ENCODE assay signal across 8 cellular contexts in genomic region chr9:19028835-19029451, GRCh38. TPM values are rescaled to one million over a fixed set of nuclear protein-coding genes. Genes with fewer than 3 reads are reported as not detected.
A peak's percentile ranks its signal among the peaks of the same experiment; 100 is the strongest.
DNase-seq lines count a peak whose midpoint lies in the region; ATAC-seq and TF ChIP-seq lines count a peak whose summit lies in the region.

No MANE protein-coding gene starts in this region.

- H3K9me3 ChIP-seq in CD8-positive, alpha-beta T cell (ENCODE audit: low read length), result no peaks in the 10 kb centered on the region
- no peaks in the 10 kb centered on the region for H3K9me3 ChIP-seq in psoas muscle

- POLR2A ChIA-PET in CD8-positive, alpha-beta T cell (lab: Charles Lee), result no interaction called here

- no peaks in the 10 kb centered on the region for H3K9me3 Mint-ChIP-seq in CD8-positive, alpha-beta T cell
- H3K9me3 Mint-ChIP-seq in activated T-helper 1 cell treated with anti-CD3 and anti-CD28 coated beads, Interleukin-12 subunit alpha, Interleukin-12 subunit beta, Interleukin-2, Interleukin-4 antibody, amounts not matched to agents 30 ng/mL and 10 ng/mL and 1 ng/mL, durations not matched to agents 14 hours and 24 hours and 36 hours, result no peaks in the 10 kb centered on the region

- H3K4me1 ChIP-seq in CD8-positive, alpha-beta T cell (ENCODE audit: insufficient read depth, low read length), result no peaks in the 10 kb centered on the region
- no peaks in the 10 kb centered on the region for H3K4me1 ChIP-seq in psoas muscle

- DNase-seq in CD8-positive, alpha-beta T cell, result peak in 1 of 7 experiments; percentile 16
- DNase-seq in NCI-H460 (ENCODE audit: extremely low read depth, low read depth) (peak; percentile 60), glomerular visceral epithelial cell (ENCODE audit: extremely low spot score) (peak; percentile 68), psoas muscle (no peak)
- DNase-seq in activated T-helper 1 cell treated with anti-CD3 and anti-CD28 coated beads, Interleukin-12 subunit alpha, Interleukin-12 subunit beta, Interleukin-2, Interleukin-4 antibody, amounts not matched to agents 30 ng/mL and 10 ng/mL and 1 ng/mL, durations not matched to agents 14 hours and 24 hours and 36 hours (ENCODE audit: low spot score), result peak; percentile 16
- no peak for DNase-seq in effector CD4-positive, alpha-beta T cell

- H3K27ac ChIP-seq in CD8-positive, alpha-beta T cell (ENCODE audit: low read depth, low read length), result no peak overlapping the region
- no peak overlapping the region for H3K27ac ChIP-seq in psoas muscle

- no peak overlapping the region for H3K27ac Mint-ChIP-seq in CD8-positive, alpha-beta T cell
- no peak overlapping the region for H3K27ac Mint-ChIP-seq in activated T-helper 1 cell treated with anti-CD3 and anti-CD28 coated beads, Interleukin-12 subunit alpha, Interleukin-12 subunit beta, Interleukin-2, Interleukin-4 antibody, amounts not matched to agents 30 ng/mL and 10 ng/mL and 1 ng/mL, durations not matched to agents 14 hours and 24 hours and 36 hours

- intact Hi-C loops in CD8-positive, alpha-beta T cell (cut with DNase I, micrococcal nuclease), result loop anchor here (1.0 to 5.0 kb wide), 3 partner anchors 428 to 1217 kb away; no protein-coding TSS in a partner anchor
- intact Hi-C loops in activated T-helper 1 cell treated with anti-CD3 and anti-CD28 coated beads, Interleukin-12 subunit alpha, Interleukin-12 subunit beta, Interleukin-2, Interleukin-4 antibody, amounts not matched to agents 30 ng/mL and 10 ng/mL and 1 ng/mL, durations not matched to agents 14 hours and 24 hours and 36 hours (cut with micrococcal nuclease), result loop anchor here (1.0 to 10.0 kb wide), 6 partner anchors 145 to 1497 kb away; no protein-coding TSS in a partner anchor
- intact Hi-C loops in psoas muscle (cut with DNase I), result loop anchor here (2.0 to 10.0 kb wide), 3 partner anchors 772 to 1214 kb away; no protein-coding TSS in a partner anchor

- peak; percentile 78 for TF ChIP-seq CTCF in CD8-positive, alpha-beta T cell (IDR thresholded peaks at IDR 0.05)
- TF ChIP-seq CTCF in psoas muscle (IDR thresholded peaks at IDR 0.05), result peak; percentile 77

- peaks cover 2% of the 10 kb centered on the region for H3K27me3 ChIP-seq in CD8-positive, alpha-beta T cell (ENCODE audit: insufficient read depth, low read length)
- H3K27me3 ChIP-seq in psoas muscle (ENCODE audit: insufficient read depth in 3 of 3, low read length in 2 of 3), result peaks cover 0 to 3% (median 0%) of the 10 kb centered on the region in 3 donors

- H3K36me3 ChIP-seq in CD8-positive, alpha-beta T cell (ENCODE audit: insufficient read depth, low read length), result no peaks in the 10 kb centered on the region
- no peaks in the 10 kb centered on the region for H3K36me3 ChIP-seq in psoas muscle (ENCODE audit: insufficient read depth in 1 of 2, low read depth in 1 of 2)

- no peak overlapping the region for H3K4me3 Mint-ChIP-seq in CD8-positive, alpha-beta T cell
- H3K4me3 Mint-ChIP-seq in activated T-helper 1 cell treated with anti-CD3 and anti-CD28 coated beads, Interleukin-12 subunit alpha, Interleukin-12 subunit beta, Interleukin-2, Interleukin-4 antibody, amounts not matched to agents 30 ng/mL and 10 ng/mL and 1 ng/mL, durations not matched to agents 14 hours and 24 hours and 36 hours, result no peak overlapping the region

- CTCF ChIA-PET in CD8-positive, alpha-beta T cell (lab: Charles Lee), result interaction anchor here (0.6 to 1.9 kb wide), 18 partner anchors 8 to 775 kb away, joined by 3 to 12 read pairs (median 3); no protein-coding TSS in a partner anchor

- no peaks in the 10 kb centered on the region for H3K36me3 Mint-ChIP-seq in CD8-positive, alpha-beta T cell
- no peaks in the 10 kb centered on the region for H3K36me3 Mint-ChIP-seq in activated T-helper 1 cell treated with anti-CD3 and anti-CD28 coated beads, Interleukin-12 subunit alpha, Interleukin-12 subunit beta, Interleukin-2, Interleukin-4 antibody, amounts not matched to agents 30 ng/mL and 10 ng/mL and 1 ng/mL, durations not matched to agents 14 hours and 24 hours and 36 hours (ENCODE audit: low read depth)

- peaks cover 20% of the 10 kb centered on the region for H3K27me3 Mint-ChIP-seq in CD8-positive, alpha-beta T cell (ENCODE audit: low read depth)
- peaks cover 15% of the 10 kb centered on the region for H3K27me3 Mint-ChIP-seq in activated T-helper 1 cell treated with anti-CD3 and anti-CD28 coated beads, Interleukin-12 subunit alpha, Interleukin-12 subunit beta, Interleukin-2, Interleukin-4 antibody, amounts not matched to agents 30 ng/mL and 10 ng/mL and 1 ng/mL, durations not matched to agents 14 hours and 24 hours and 36 hours (ENCODE audit: insufficient read depth)

- peaks cover 2% of the 10 kb centered on the region for H3K4me1 Mint-ChIP-seq in CD8-positive, alpha-beta T cell (ENCODE audit: low read depth)
- peaks cover 13% of the 10 kb centered on the region for H3K4me1 Mint-ChIP-seq in activated T-helper 1 cell treated with anti-CD3 and anti-CD28 coated beads, Interleukin-12 subunit alpha, Interleukin-12 subunit beta, Interleukin-2, Interleukin-4 antibody, amounts not matched to agents 30 ng/mL and 10 ng/mL and 1 ng/mL, durations not matched to agents 14 hours and 24 hours and 36 hours (ENCODE audit: low read depth)

- no peak for ATAC-seq in CD8-positive, alpha-beta T cell
- ATAC-seq in GM18907 (IDR thresholded peaks at IDR 0.05; ENCODE audit: unreplicated experiment), result peak; percentile 63
- ATAC-seq in HG03342 (IDR thresholded peaks at IDR 0.05; ENCODE audit: unreplicated experiment), result peak; percentile 69
- peak in 3 of 4 donors; percentile 62 to 84 (median 64) for ATAC-seq in psoas muscle

- H3K4me3 ChIP-seq in CD8-positive, alpha-beta T cell (ENCODE audit: low read depth, low read length), result no peak overlapping the region
- H3K4me3 ChIP-seq in psoas muscle, result no peak overlapping the region

- WGBS in psoas muscle, 3 donors, result 17 to 27% (median 21%) methylated on average over 8 of the region's 8 CpGs

RNA-seq across cellular contexts. Expression of gene SAXO1, which starts 4.1 kb away (rescaled TPM):
- total RNA-seq in CD8-positive, alpha-beta T cell, result under 1 TPM in 1 of 2 experiments, not detected in 1; 0.03 TPM
- total RNA-seq in NCI-H460 (2014; rRNA removed; shearing (Covaris generic)), result not detected in 2 replicates
- not detected in 2 replicates for polyA plus RNA-seq in NCI-H460 (2014; cell fraction: nucleus; rRNA removed)
- total RNA-seq in activated T-helper 1 cell treated with anti-CD3 and anti-CD28 coated beads, Interleukin-12 subunit alpha, Interleukin-12 subunit beta, Interleukin-2, Interleukin-4 antibody, amounts not matched to agents 30 ng/mL and 10 ng/mL and 1 ng/mL, durations not matched to agents 14 hours and 24 hours and 36 hours, result not detected in 2 replicates
- 1 to 10 TPM in 1 of 4 donors, under 1 TPM in 1, not detected in 2; 0.08 to 1.9 TPM for total RNA-seq in psoas muscle
- under 1 TPM in 1 of 3 donors, not detected in 2; 0.38 TPM for polyA plus RNA-seq in psoas muscle

RNA-seq across cellular contexts. Expression of gene RRAGA, which starts 20.3 kb away (rescaled TPM):
- 10 to 100 TPM; 36.0 to 38.0 TPM for total RNA-seq in CD8-positive, alpha-beta T cell
- 22.3 and 27.8 TPM in 2 replicates for total RNA-seq in NCI-H460 (2014; rRNA removed; shearing (Covaris generic))
- polyA plus RNA-seq in NCI-H460 (2014; cell fraction: nucleus; rRNA removed), result 24.1 and 24.2 TPM in 2 replicates
- 56.8 and 56.9 TPM in 2 replicates for total RNA-seq in activated T-helper 1 cell treated with anti-CD3 and anti-CD28 coated beads, Interleukin-12 subunit alpha, Interleukin-12 subunit beta, Interleukin-2, Interleukin-4 antibody, amounts not matched to agents 30 ng/mL and 10 ng/mL and 1 ng/mL, durations not matched to agents 14 hours and 24 hours and 36 hours
- total RNA-seq in psoas muscle, result 100 to 1,000 TPM in 1 of 4 donors, 10 to 100 TPM in 3; 88.3 to 107 (median 94.2) TPM
- polyA plus RNA-seq in psoas muscle, result 100 to 1,000 TPM in 2 of 3 donors, 10 to 100 TPM in 1; 83.0 to 132 (median 119) TPM

Comparison
In these comparisons a context has a peak if more than half of its experiments do, and no peak if none do; other contexts are left out.
1. DNase-seq: peak in NCI-H460 (single experiment), activated T-helper 1 cell treated with anti-CD3 and anti-CD28 coated beads, Interleukin-12 subunit alpha, Interleukin-12 subunit beta, Interleukin-2, Interleukin-4 antibody, amounts not matched to agents 30 ng/mL and 10 ng/mL and 1 ng/mL, durations not matched to agents 14 hours and 24 hours and 36 hours (single experiment) and glomerular visceral epithelial cell (single experiment); none in psoas muscle (0 of 2) and effector CD4-positive, alpha-beta T cell (single experiment).